33 cellular contexts compared by ENCODE assay signal in genomic region chr11:102656528-102656927, GRCh38. TPM values are rescaled to one million over a fixed set of nuclear protein-coding genes. Genes with fewer than 3 reads are reported as not detected.
"Had no signal": no experiment of that assay in that cellular context is flagged by ENCODE, and none has a peak within 500 bp of the region (broad histone marks: within the 10 kb centered on the region; RNA-seq: fewer than 3 reads in every experiment).

No MANE protein-coding gene starts in this region.

- H3K9me3 ChIP-seq: ascending aorta, colonic mucosa had no signal

- H3K36me3 ChIP-seq: ascending aorta, cardiac muscle cell, colonic mucosa had no signal

- H3K4me1 ChIP-seq: ascending aorta, colonic mucosa had no signal

- FAIRE-seq: bronchial epithelial cell, TTC549 had no signal

- H3K27ac ChIP-seq: ascending aorta, cardiac muscle cell, colonic mucosa, VCaP had no signal

- ATAC-seq: activated CD8-positive, alpha-beta memory T cell treated with anti-CD3 and anti-CD28 coated beads, Interleukin-2, amount 10 ng/mL, durations not matched to agents 7 days and 5 days; activated CD8-positive, alpha-beta T cell treated with anti-CD3 and anti-CD28 coated beads, Interleukin-2, amount 10 ng/mL, durations not matched to agents 7 days and 5 days; activated naive CD8-positive, alpha-beta T cell treated with anti-CD3 and anti-CD28 coated beads, Interleukin-2, amount 50 U/mL, for 24 hours had no signal

- H3K27me3 ChIP-seq: ascending aorta, cardiac muscle cell, colonic mucosa had no signal

- H3K4me3 ChIP-seq: ascending aorta, cardiac muscle cell, colonic mucosa had no signal

- DNase-seq: activated B cell treated with CpG ODN at 0.5 μM for 24 hours; activated CD4-positive, alpha-beta memory T cell treated with anti-CD3 and anti-CD28 coated beads, Interleukin-2, amount 10 ng/mL, durations not matched to agents 7 days and 5 days; activated CD4-positive, alpha-beta T cell treated with anti-CD3 and anti-CD28 coated beads for 48 hours; activated CD4-positive, alpha-beta T cell treated with anti-CD3 and anti-CD28 coated beads, Interleukin-2, amount 10 ng/mL, durations not matched to agents 7 days and 5 days; activated CD4-positive, alpha-beta T cell treated with anti-CD3 and anti-CD28 coated beads, Interleukin-2, amount 50 U/mL, for 48 hours; activated CD4-positive, CD25-positive, alpha-beta regulatory T cell treated with anti-CD3 and anti-CD28 coated beads, Interleukin-2, amount 50 U/mL, for 72 hours; activated CD8-positive, alpha-beta memory T cell treated with anti-CD3 and anti-CD28 coated beads for 24 hours; activated CD8-positive, alpha-beta memory T cell treated with anti-CD3 and anti-CD28 coated beads, Interleukin-2, amount 10 ng/mL, durations not matched to agents 7 days and 5 days; activated CD8-positive, alpha-beta memory T cell treated with anti-CD3 and anti-CD28 coated beads, Interleukin-2, amount 50 U/mL, for 48 hours; activated CD8-positive, alpha-beta T cell treated with anti-CD3 and anti-CD28 coated beads, Interleukin-2, amount 10 ng/mL, durations not matched to agents 7 days and 5 days; activated effector memory CD4-positive, alpha-beta T cell treated with Interleukin-2 at 50 U/mL for 16 hours; activated gamma-delta T cell; activated naive CD4-positive, alpha-beta T cell treated with anti-CD3 and anti-CD28 coated beads, Interleukin-2, amount 10 ng/mL, durations not matched to agents 7 days and 5 days; activated naive CD4-positive, alpha-beta T cell treated with Interleukin-2 at 50 U/mL for 16 hours; activated naive CD8-positive, alpha-beta T cell treated with anti-CD3 and anti-CD28 coated beads, Interleukin-2, amount 10 ng/mL, durations not matched to agents 7 days and 5 days; activated naive CD8-positive, alpha-beta T cell treated with anti-CD3 and anti-CD28 coated beads, Interleukin-2, amount 50 U/mL, for 24 hours; activated T-cell treated with anti-CD3 and anti-CD28 coated beads, Interleukin-2, amount 50 U/mL, for 24 hours; activated T-cell treated with anti-CD3 and anti-CD28 coated beads, Interleukin-2, amount 50 U/mL, for 48 hours; amygdala; anterior cingulate cortex; caudate nucleus; cerebellar nuclear complex; colonic mucosa; T-helper 2 cell; T-helper 9 cell had no signal

RNA-seq across cellular contexts. Expression of gene MMP20, which starts 31.4 kb away (rescaled TPM):
- total RNA-seq: activated B cell treated with CpG ODN at 0.5 μM for 24 hours; activated CD4-positive, alpha-beta memory T cell treated with anti-CD3 and anti-CD28 coated beads, Interleukin-2, amount 10 ng/mL, durations not matched to agents 7 days and 5 days; activated CD4-positive, alpha-beta T cell treated with anti-CD3 and anti-CD28 coated beads, Interleukin-2, amount 10 ng/mL, durations not matched to agents 7 days and 5 days; activated CD8-positive, alpha-beta memory T cell treated with anti-CD3 and anti-CD28 coated beads, Interleukin-2, amount 10 ng/mL, durations not matched to agents 7 days and 5 days; activated CD8-positive, alpha-beta T cell treated with anti-CD3 and anti-CD28 coated beads, Interleukin-2, amount 10 ng/mL, durations not matched to agents 7 days and 5 days; activated naive CD8-positive, alpha-beta T cell treated with anti-CD3 and anti-CD28 coated beads, Interleukin-2, amount 10 ng/mL, durations not matched to agents 7 days and 5 days; activated T-helper 2 cell treated with anti-CD3 and anti-CD28 coated beads, Interferon-gamma antibody, Interleukin-2, Interleukin-4, amounts not matched to agents 10 μg/mL and 5 μg/mL and 100 μg/mL, durations not matched to agents 14 hours and 24 hours and 36 hours; ascending aorta; bronchial epithelial cell; cardiac muscle cell; chondrocyte; colonic mucosa had no signal
- polyA plus RNA-seq: adipose tissue, cardiac muscle cell had no signal

RNA-seq across cellular contexts. Expression of gene MMP27, which starts 49.0 kb away (rescaled TPM):
- total RNA-seq: activated B cell treated with CpG ODN at 0.5 μM for 24 hours; activated CD4-positive, alpha-beta memory T cell treated with anti-CD3 and anti-CD28 coated beads, Interleukin-2, amount 10 ng/mL, durations not matched to agents 7 days and 5 days; activated CD4-positive, alpha-beta T cell treated with anti-CD3 and anti-CD28 coated beads, Interleukin-2, amount 10 ng/mL, durations not matched to agents 7 days and 5 days; activated CD8-positive, alpha-beta memory T cell treated with anti-CD3 and anti-CD28 coated beads, Interleukin-2, amount 10 ng/mL, durations not matched to agents 7 days and 5 days; activated CD8-positive, alpha-beta T cell treated with anti-CD3 and anti-CD28 coated beads, Interleukin-2, amount 10 ng/mL, durations not matched to agents 7 days and 5 days; activated naive CD8-positive, alpha-beta T cell treated with anti-CD3 and anti-CD28 coated beads, Interleukin-2, amount 10 ng/mL, durations not matched to agents 7 days and 5 days; activated T-helper 2 cell treated with anti-CD3 and anti-CD28 coated beads, Interferon-gamma antibody, Interleukin-2, Interleukin-4, amounts not matched to agents 10 μg/mL and 5 μg/mL and 100 μg/mL, durations not matched to agents 14 hours and 24 hours and 36 hours; ascending aorta; bronchial epithelial cell; cardiac muscle cell; chondrocyte had no signal
- polyA plus RNA-seq: cardiac muscle cell had no signal
